In genomic region chr1:117695796-117696505, GRCh38 we compare ENCODE assay signal across 10 cellular contexts.
DNase-seq lines count a peak whose midpoint lies in the region; ATAC-seq and TF ChIP-seq lines count a peak whose summit lies in the region.
"Had no signal": no experiment of that assay in that cellular context is flagged by ENCODE, and none has a peak within 500 bp of the region (broad histone marks: within the 10 kb centered on the region; RNA-seq: fewer than 3 reads in every experiment).

No MANE protein-coding gene starts in this region.

- H3K4me3 ChIP-seq in GM23338 = no peak overlapping the region
- H3K4me3 ChIP-seq in skin epidermis = no peak overlapping the region

- DNase-seq in GM23338 (ENCODE audit: low spot score) (peak; percentile 30), chondrocyte (ENCODE audit: low spot score) (no peak), islet precursor cell (peak; percentile 86)
- DNase-seq: DMS79, SW 1271 had no signal

- H3K9me3 Mint-ChIP-seq in GM23338 (no peaks in the 10 kb centered on the region), chondrocyte (ENCODE audit: low read depth) (no peaks in the 10 kb centered on the region)

- no peak overlapping the region for H3K27ac Mint-ChIP-seq in GM23338
- peak overlapping the region; percentile 95 for H3K27ac Mint-ChIP-seq in chondrocyte (ENCODE audit: unreplicated experiment)

- peaks cover 4% of the 10 kb centered on the region; the same call in 1 of the 2 replicates for H3K4me1 ChIP-seq in GM23338 (ENCODE audit: insufficient read depth)

- H3K27ac ChIP-seq in GM23338 (ENCODE audit: low read depth) (no peak overlapping the region), skin epidermis (peak overlapping the region in 17 of 21 experiments; percentile 7 to 85 (median 48))

- no peaks in the 10 kb centered on the region for H3F3A ChIP-seq in GM23338 (replicated peaks; ENCODE audit: low read depth)

- ATAC-seq in GM23338 (peak; percentile 83), HG03354 (IDR thresholded peaks at IDR 0.05; ENCODE audit: poor library complexity, severe bottlenecking, unreplicated experiment) (no peak), GM18520 (IDR thresholded peaks at IDR 0.05; ENCODE audit: unreplicated experiment) (no peak), GM21390 (IDR thresholded peaks at IDR 0.05; ENCODE audit: unreplicated experiment) (no peak), GM21381 (IDR thresholded peaks at IDR 0.05; ENCODE audit: unreplicated experiment) (no peak)

- no peaks in the 10 kb centered on the region for H3K36me3 ChIP-seq in GM23338 (ENCODE audit: insufficient read depth)

- no peaks in the 10 kb centered on the region for H3K36me3 Mint-ChIP-seq in GM23338 (ENCODE audit: low read depth)
- H3K36me3 Mint-ChIP-seq in chondrocyte (ENCODE audit: low read depth) = no peaks in the 10 kb centered on the region

- peaks cover 4% of the 10 kb centered on the region; the same call in 2 of the 3 replicates for H3K4me1 Mint-ChIP-seq in GM23338
- H3K4me1 Mint-ChIP-seq in chondrocyte (ENCODE audit: low read depth) = peaks cover 25% of the 10 kb centered on the region

- no peaks in the 10 kb centered on the region for H3K9me2 ChIP-seq in GM23338 (ENCODE audit: insufficient read depth)

- TF ChIP-seq CTCF in GM23338 (conservative IDR thresholded peaks at IDR 0.05; ENCODE audit: low read depth in 2 of 2) (no peak), chondrocyte (IDR thresholded peaks at IDR 0.05) (no peak)

- H2AFZ ChIP-seq in GM23338 = peak overlapping the region; percentile 99

- H4K20me1 ChIP-seq in GM23338 (replicated peaks; ENCODE audit: insufficient read depth) = no peaks in the 10 kb centered on the region

- H3K27me3 Mint-ChIP-seq in GM23338 (ENCODE audit: insufficient read depth, low read depth, poor library complexity) (peaks cover 4% of the 10 kb centered on the region), chondrocyte (ENCODE audit: low read depth) (peaks cover 2% of the 10 kb centered on the region)

- H3K4me2 ChIP-seq in GM23338 = no peak overlapping the region

- H3K4me3 Mint-ChIP-seq in GM23338 = no peak overlapping the region; the same call in 2 of the 3 replicates
- no peak overlapping the region for H3K4me3 Mint-ChIP-seq in chondrocyte (ENCODE audit: unreplicated experiment)

- H3K27me3 ChIP-seq in GM23338 (ENCODE audit: insufficient read depth) = no peaks in the 10 kb centered on the region

- no peaks in the 10 kb centered on the region for H3K79me2 ChIP-seq in GM23338 (replicated peaks; ENCODE audit: insufficient read depth)

TF ChIP-seq in GM23338, 12 proteins besides CTCF, POLR2A, EP300 and RAD21:
- TF ChIP-seq REST (IDR thresholded peaks at IDR 0.05; ENCODE audit: unreplicated experiment) (no peak), EZH2phosphoT487 (IDR thresholded peaks at IDR 0.05; ENCODE audit: unreplicated experiment) (no peak), ZNF462 (CRISPR knock-in tag; IDR thresholded peaks at IDR 0.05) (no peak), CREB1 (CRISPR knock-in tag; IDR thresholded peaks at IDR 0.05; ENCODE audit: low read depth) (no peak), EZH2 (IDR thresholded peaks at IDR 0.05; ENCODE audit: low read depth, unreplicated experiment) (no peak), NANOG (IDR thresholded peaks at IDR 0.05; ENCODE audit: borderline replicate concordance) (no peak), JUNB (IDR thresholded peaks at IDR 0.05; ENCODE audit: unreplicated experiment) (no peak)
